In genomic region chr11:76143274-76143673, GRCh38 we compare ENCODE assay signal across 32 cellular contexts.
"Had no signal": no experiment of that assay in that cellular context is flagged by ENCODE, and none has a peak within 500 bp of the region (broad histone marks: within the 10 kb centered on the region; RNA-seq: fewer than 3 reads in every experiment).

No MANE protein-coding gene starts in this region.

- H3K27me3 Mint-ChIP-seq: activated CD4-positive, alpha-beta memory T cell treated with anti-CD3 and anti-CD28 coated beads for 36 hours; activated CD4-positive, alpha-beta T cell treated with anti-CD3 and anti-CD28 coated beads for 36 hours; activated CD4-positive, alpha-beta T cell treated with anti-CD3 and anti-CD28 coated beads, Interleukin-2, amount 10 ng/mL, durations not matched to agents 24 days and 14 days; activated CD8-positive, alpha-beta memory T cell treated with anti-CD3 and anti-CD28 coated beads, Interleukin-2, amount 10 ng/mL, durations not matched to agents 7 days and 5 days; activated naive CD4-positive, alpha-beta T cell treated with anti-CD3 and anti-CD28 coated beads, Interleukin-2, amount 50 U/mL, for 24 hours; activated naive CD8-positive, alpha-beta T cell treated with anti-CD3 and anti-CD28 coated beads for 36 hours; activated naive CD8-positive, alpha-beta T cell treated with anti-CD3 and anti-CD28 coated beads, Interleukin-2, amount 50 U/mL, for 24 hours; effector memory CD8-positive, alpha-beta T cell had no signal

- H3K9me3 ChIP-seq: adrenal gland, body of pancreas had no signal

- H3K4me3 Mint-ChIP-seq: activated CD4-positive, alpha-beta memory T cell treated with anti-CD3 and anti-CD28 coated beads for 36 hours; activated CD4-positive, alpha-beta T cell treated with anti-CD3 and anti-CD28 coated beads for 36 hours; activated CD4-positive, alpha-beta T cell treated with anti-CD3 and anti-CD28 coated beads, Interleukin-2, amount 10 ng/mL, durations not matched to agents 24 days and 14 days; activated CD8-positive, alpha-beta memory T cell treated with anti-CD3 and anti-CD28 coated beads, Interleukin-2, amount 10 ng/mL, durations not matched to agents 7 days and 5 days; activated CD8-positive, alpha-beta T cell treated with anti-CD3 and anti-CD28 coated beads, Interleukin-2, amount 10 ng/mL, durations not matched to agents 7 days and 5 days; activated naive CD4-positive, alpha-beta T cell treated with anti-CD3 and anti-CD28 coated beads for 36 hours; activated naive CD4-positive, alpha-beta T cell treated with anti-CD3 and anti-CD28 coated beads, Interleukin-2, amount 50 U/mL, for 24 hours; activated naive CD8-positive, alpha-beta T cell treated with anti-CD3 and anti-CD28 coated beads for 36 hours; activated naive CD8-positive, alpha-beta T cell treated with anti-CD3 and anti-CD28 coated beads, Interleukin-2, amount 50 U/mL, for 24 hours; activated T-helper 1 cell treated with anti-CD3 and anti-CD28 coated beads, Interleukin-12 subunit alpha, Interleukin-12 subunit beta, Interleukin-2, Interleukin-4 antibody, amounts not matched to agents 30 ng/mL and 10 ng/mL and 1 ng/mL, durations not matched to agents 14 hours and 24 hours and 36 hours; effector memory CD8-positive, alpha-beta T cell had no signal

- H3K36me3 Mint-ChIP-seq: activated CD8-positive, alpha-beta memory T cell treated with anti-CD3 and anti-CD28 coated beads, Interleukin-2, amount 10 ng/mL, durations not matched to agents 7 days and 5 days; activated naive CD8-positive, alpha-beta T cell treated with anti-CD3 and anti-CD28 coated beads for 36 hours had no signal

- H3K4me1 Mint-ChIP-seq: activated CD4-positive, alpha-beta T cell treated with anti-CD3 and anti-CD28 coated beads for 36 hours; activated CD4-positive, alpha-beta T cell treated with anti-CD3 and anti-CD28 coated beads, Interleukin-2, amount 10 ng/mL, durations not matched to agents 24 days and 14 days; activated naive CD4-positive, alpha-beta T cell treated with anti-CD3 and anti-CD28 coated beads, Interleukin-2, amount 50 U/mL, for 24 hours; activated naive CD8-positive, alpha-beta T cell treated with anti-CD3 and anti-CD28 coated beads for 36 hours; activated naive CD8-positive, alpha-beta T cell treated with anti-CD3 and anti-CD28 coated beads, Interleukin-2, amount 50 U/mL, for 24 hours had no signal

- H3K4me1 ChIP-seq: adrenal gland had no signal

- H3K27ac Mint-ChIP-seq: activated CD4-positive, alpha-beta memory T cell treated with anti-CD3 and anti-CD28 coated beads for 36 hours; activated CD4-positive, alpha-beta T cell treated with anti-CD3 and anti-CD28 coated beads for 36 hours; activated CD4-positive, alpha-beta T cell treated with anti-CD3 and anti-CD28 coated beads, Interleukin-2, amount 10 ng/mL, durations not matched to agents 24 days and 14 days; activated CD8-positive, alpha-beta memory T cell treated with anti-CD3 and anti-CD28 coated beads, Interleukin-2, amount 10 ng/mL, durations not matched to agents 7 days and 5 days; activated CD8-positive, alpha-beta T cell treated with anti-CD3 and anti-CD28 coated beads, Interleukin-2, amount 10 ng/mL, durations not matched to agents 7 days and 5 days; activated naive CD4-positive, alpha-beta T cell treated with anti-CD3 and anti-CD28 coated beads for 36 hours; activated naive CD4-positive, alpha-beta T cell treated with anti-CD3 and anti-CD28 coated beads, Interleukin-2, amount 50 U/mL, for 24 hours; activated naive CD8-positive, alpha-beta T cell treated with anti-CD3 and anti-CD28 coated beads for 36 hours; activated naive CD8-positive, alpha-beta T cell treated with anti-CD3 and anti-CD28 coated beads, Interleukin-2, amount 50 U/mL, for 24 hours; activated T-helper 1 cell treated with anti-CD3 and anti-CD28 coated beads, Interleukin-12 subunit alpha, Interleukin-12 subunit beta, Interleukin-2, Interleukin-4 antibody, amounts not matched to agents 30 ng/mL and 10 ng/mL and 1 ng/mL, durations not matched to agents 14 hours and 24 hours and 36 hours; activated T-helper 2 cell treated with anti-CD3 and anti-CD28 coated beads, Interferon-gamma antibody, Interleukin-2, Interleukin-4, amounts not matched to agents 10 μg/mL and 5 μg/mL and 100 μg/mL, durations not matched to agents 14 hours and 24 hours and 36 hours had no signal

- H3K9me3 Mint-ChIP-seq: activated CD4-positive, alpha-beta memory T cell treated with anti-CD3 and anti-CD28 coated beads for 36 hours; activated CD4-positive, alpha-beta T cell treated with anti-CD3 and anti-CD28 coated beads, Interleukin-2, amount 10 ng/mL, durations not matched to agents 24 days and 14 days; activated naive CD4-positive, alpha-beta T cell treated with anti-CD3 and anti-CD28 coated beads for 36 hours; activated naive CD4-positive, alpha-beta T cell treated with anti-CD3 and anti-CD28 coated beads, Interleukin-2, amount 50 U/mL, for 24 hours; activated naive CD8-positive, alpha-beta T cell treated with anti-CD3 and anti-CD28 coated beads for 36 hours; activated naive CD8-positive, alpha-beta T cell treated with anti-CD3 and anti-CD28 coated beads, Interleukin-2, amount 50 U/mL, for 24 hours; activated T-helper 1 cell treated with anti-CD3 and anti-CD28 coated beads, Interleukin-12 subunit alpha, Interleukin-12 subunit beta, Interleukin-2, Interleukin-4 antibody, amounts not matched to agents 30 ng/mL and 10 ng/mL and 1 ng/mL, durations not matched to agents 14 hours and 24 hours and 36 hours; activated T-helper 2 cell treated with anti-CD3 and anti-CD28 coated beads, Interferon-gamma antibody, Interleukin-2, Interleukin-4, amounts not matched to agents 10 μg/mL and 5 μg/mL and 100 μg/mL, durations not matched to agents 14 hours and 24 hours and 36 hours; effector memory CD8-positive, alpha-beta T cell had no signal

- ATAC-seq: activated CD4-positive, alpha-beta T cell treated with anti-CD3 and anti-CD28 coated beads for 36 hours; activated CD8-positive, alpha-beta memory T cell treated with anti-CD3 and anti-CD28 coated beads, Interleukin-2, amount 10 ng/mL, durations not matched to agents 7 days and 5 days; activated CD8-positive, alpha-beta T cell treated with anti-CD3 and anti-CD28 coated beads, Interleukin-2, amount 10 ng/mL, durations not matched to agents 7 days and 5 days; activated naive CD8-positive, alpha-beta T cell treated with anti-CD3 and anti-CD28 coated beads, Interleukin-2, amount 50 U/mL, for 24 hours; body of pancreas; effector memory CD8-positive, alpha-beta T cell had no signal

- DNase-seq: activated CD4-positive, alpha-beta memory T cell treated with anti-CD3 and anti-CD28 coated beads for 36 hours; activated CD4-positive, alpha-beta T cell treated with anti-CD3 and anti-CD28 coated beads for 36 hours; activated CD4-positive, alpha-beta T cell treated with anti-CD3 and anti-CD28 coated beads, Interleukin-2, amount 10 ng/mL, durations not matched to agents 24 days and 14 days; activated CD4-positive, CD25-positive, alpha-beta regulatory T cell; activated CD4-positive, CD25-positive, alpha-beta regulatory T cell treated with anti-CD3 and anti-CD28 coated beads, Interleukin-2, amount 50 U/mL, for 72 hours; activated CD8-positive, alpha-beta memory T cell treated with anti-CD3 and anti-CD28 coated beads, Interleukin-2, amount 50 U/mL, for 4 hours; activated CD8-positive, alpha-beta T cell treated with anti-CD3 and anti-CD28 coated beads, Interleukin-2, amount 10 ng/mL, durations not matched to agents 7 days and 5 days; activated effector memory CD4-positive, alpha-beta T cell treated with anti-CD3 and anti-CD28 coated beads, Interleukin-2, amount 50 U/mL, for 16 hours; activated naive CD4-positive, alpha-beta T cell treated with anti-CD3 and anti-CD28 coated beads for 36 hours; activated naive CD8-positive, alpha-beta T cell treated with anti-CD3 and anti-CD28 coated beads for 36 hours; activated naive CD8-positive, alpha-beta T cell treated with anti-CD3 and anti-CD28 coated beads, Interleukin-2, amount 50 U/mL, for 24 hours; activated T-cell treated with anti-CD3 and anti-CD28 coated beads, Interleukin-2, amount 50 U/mL, for 1 hour; activated T-cell treated with anti-CD3 and anti-CD28 coated beads, Interleukin-2, amount 50 U/mL, for 48 hours; adrenal gland; amygdala; aorta; body of pancreas; caudate nucleus; dermis blood vessel endothelial cell; effector CD4-positive, alpha-beta T cell; effector memory CD8-positive, alpha-beta T cell; foreskin fibroblast; T-helper 2 cell had no signal

- H3K4me3 ChIP-seq: adrenal gland, body of pancreas, coronary artery had no signal

- H3K27ac ChIP-seq: adrenal gland, body of pancreas, coronary artery, epithelial cell of prostate had no signal

- FAIRE-seq: endometrium, endothelial cell of umbilical vein, frontal cortex had no signal

- H3K27me3 ChIP-seq: adrenal gland, body of pancreas had no signal
